8 cellular contexts compared by ENCODE assay signal in genomic region chr17:50056217-50056960, GRCh38. TPM values are rescaled to one million over a fixed set of nuclear protein-coding genes. Genes with fewer than 3 reads are reported as not detected.
DNase-seq lines count a peak whose midpoint lies in the region; ATAC-seq, FAIRE-seq and TF ChIP-seq lines count a peak whose summit lies in the region.

No MANE protein-coding gene starts in this region.

- H3K9ac ChIP-seq in trophoblast cell (ENCODE audit: low read length), result peak overlapping the region; percentile 68

- TF ChIP-seq CTCF in HL-60 (IDR thresholded peaks at IDR 0.05; ENCODE audit: insufficient read depth, low read length) (no peak), Peyer's patch (IDR thresholded peaks at IDR 0.05) (peak in 5 of 6 experiments; percentile 22 to 43 (median 27)), glutamatergic neuron (IDR thresholded peaks at IDR 0.05; ENCODE audit: partially characterized antibody, unreplicated experiment) (no peak)

- H3K4me1 ChIP-seq in Peyer's patch (peaks cover 0 to 69% (median 11%) of the 10 kb centered on the region in 4 donors), trophoblast cell (ENCODE audit: control insufficient read depth in 1 of 2, insufficient read depth in 2 of 2, low read length in 2 of 2) (peaks cover 56 to 59% of the 10 kb centered on the region in 2 experiments), urinary bladder (ENCODE audit: insufficient read depth) (peaks cover 4% of the 10 kb centered on the region)

- H2BK5ac ChIP-seq in trophoblast cell (ENCODE audit: low read depth, low read length, poor library complexity), result peak overlapping the region; percentile 52

- H4K91ac ChIP-seq in trophoblast cell (ENCODE audit: low read depth, low read length), result peak overlapping the region; percentile 78

- peak overlapping the region; percentile 77 for H3K4me2 ChIP-seq in trophoblast cell (ENCODE audit: low read length)

- H2AK5ac ChIP-seq in trophoblast cell (ENCODE audit: low read length), result peak overlapping the region; percentile 20

- H2BK120ac ChIP-seq in trophoblast cell (ENCODE audit: insufficient read depth, low read length, poor library complexity), result peak overlapping the region; percentile 70

- peaks cover 5% of the 10 kb centered on the region for H3K9me3 Mint-ChIP-seq in glutamatergic neuron (ENCODE audit: unreplicated experiment)

- no CpG with 5 or more reads among the region's 64 CpGs for WGBS in trophoblast cell (ENCODE audit: extremely low coverage, insufficient coverage, insufficient read length)
- under 1% methylated on average over 64 of the region's 64 CpGs for WGBS in urinary bladder

- no peak overlapping the region for H3K23ac ChIP-seq in trophoblast cell (ENCODE audit: low read length)

- no peaks in the 10 kb centered on the region for H3K36me3 Mint-ChIP-seq in glutamatergic neuron (ENCODE audit: unreplicated experiment)

- peaks cover 18% of the 10 kb centered on the region for H3K27me3 Mint-ChIP-seq in glutamatergic neuron (ENCODE audit: unreplicated experiment)

- H3K27ac ChIP-seq in HL-60 (replicated peaks) (no peak overlapping the region), Peyer's patch (peak overlapping the region; percentile 74 to 99 (median 90)), trophoblast cell (ENCODE audit: low read depth, low read length) (peak overlapping the region; percentile 78), urinary bladder (ENCODE audit: low read depth) (peak overlapping the region; percentile 91)

- H3K18ac ChIP-seq in trophoblast cell (ENCODE audit: low read length), result peak overlapping the region; percentile 73

- H3K4me1 Mint-ChIP-seq in glutamatergic neuron (ENCODE audit: low read depth, unreplicated experiment), result peaks cover 33% of the 10 kb centered on the region

- H3K79me1 ChIP-seq in trophoblast cell (ENCODE audit: low read length), result peaks cover 35% of the 10 kb centered on the region

- ATAC-seq in HG03571 (IDR thresholded peaks at IDR 0.05; ENCODE audit: unreplicated experiment), result no peak

- peak overlapping the region; percentile 51 for H4K8ac ChIP-seq in trophoblast cell (ENCODE audit: low read depth, low read length)

- H3K14ac ChIP-seq in trophoblast cell (ENCODE audit: low read length), result peak overlapping the region; percentile 72

- no peak for TF ChIP-seq POLR2A in GM12891 (IDR thresholded peaks at IDR 0.05; ENCODE audit: low read depth, low read length)
- peak in 1 of 2 donors; percentile 16 for TF ChIP-seq POLR2A in Peyer's patch (IDR thresholded peaks at IDR 0.05)

- H3K27me3 ChIP-seq in HL-60 (ENCODE audit: insufficient read depth, poor library complexity, severe bottlenecking), result peaks cover 62% of the 10 kb centered on the region
- no peaks in the 10 kb centered on the region for H3K27me3 ChIP-seq in Peyer's patch
- no peaks in the 10 kb centered on the region for H3K27me3 ChIP-seq in trophoblast cell (ENCODE audit: insufficient read depth, low read length)

- peak overlapping the region; percentile 38 for H3K4ac ChIP-seq in trophoblast cell (ENCODE audit: low read depth, low read length)

- peak overlapping the region; percentile 79 for H3K4me3 Mint-ChIP-seq in glutamatergic neuron (ENCODE audit: unreplicated experiment)

- H4K12ac ChIP-seq in trophoblast cell (ENCODE audit: low read depth, low read length), result peak overlapping the region; percentile 45

- peak; percentile 91 for FAIRE-seq in GM12891 (lab: Jason Lieb, UNC)

- H3K4me3 ChIP-seq in HL-60 (replicated peaks; ENCODE audit: insufficient read depth, low read length) (peak overlapping the region; percentile 22), Peyer's patch (peak overlapping the region; percentile 66 to 85 (median 76)), trophoblast cell (ENCODE audit: low read depth, low read length) (peak overlapping the region; percentile 80), urinary bladder (ENCODE audit: low read depth, low read length) (peak overlapping the region; percentile 83)

- H2BK12ac ChIP-seq in trophoblast cell (ENCODE audit: low read length), result peak overlapping the region; percentile 37

- DNase-seq in GM12891 (ENCODE audit: insufficient read length, low spot score) (peak; percentile 78), HL-60 (ENCODE audit: low read depth in 1 of 2, low spot score in 1 of 2) (peak in 1 of 2 experiments; percentile 26), Peyer's patch (peak; percentile 46 to 81 (median 80)), activated gamma-delta T cell (lab: John Stamatoyannopoulos, UW) (peak; percentile 23), glutamatergic neuron (peak; percentile 85), trophoblast cell (peak; percentile 89 to 91)

- H3K27ac Mint-ChIP-seq in glutamatergic neuron (ENCODE audit: unreplicated experiment), result no peak overlapping the region

- H2AFZ ChIP-seq in trophoblast cell (ENCODE audit: insufficient read depth, low read length, poor library complexity), result peak overlapping the region; percentile 56

- no peaks in the 10 kb centered on the region for H3K36me3 ChIP-seq in Peyer's patch
- peaks cover 2% of the 10 kb centered on the region in 2 experiments for H3K36me3 ChIP-seq in trophoblast cell (ENCODE audit: control insufficient read depth in 1 of 2, insufficient read depth in 2 of 2, low read length in 2 of 2)
- no peaks in the 10 kb centered on the region for H3K36me3 ChIP-seq in urinary bladder (ENCODE audit: insufficient read depth)

- peaks cover 18% of the 10 kb centered on the region for H3K79me2 ChIP-seq in trophoblast cell (ENCODE audit: control insufficient read depth, insufficient read depth, low read length, poor library complexity)

- H3K9me3 ChIP-seq in Peyer's patch (no peaks in the 10 kb centered on the region), trophoblast cell (ENCODE audit: insufficient read depth, low read depth, low read length) (no peaks in the 10 kb centered on the region)

TF ChIP-seq in GM12891, 5 proteins besides CTCF, POLR2A, EP300 and RAD21:
- TF ChIP-seq SPI1 (IDR thresholded peaks at IDR 0.05; ENCODE audit: low read depth, low read length) (peak; percentile 42), POU2F2 (IDR thresholded peaks at IDR 0.05; ENCODE audit: low read depth, low read length) (no peak)

RNA-seq across cellular contexts. Expression of gene ITGA3, which starts 0.5 kb away (rescaled TPM):
- 1.1 TPM for polyA plus RNA-seq in GM12891 (2012; ENCODE audit: low read depth, missing spikeins)
- total RNA-seq in Peyer's patch (100 to 1,000 TPM in 3 of 4 donors, 10 to 100 TPM in 1; 71.0 to 285 (median 247) TPM), glutamatergic neuron (ENCODE audit: unreplicated experiment) (13.2 TPM), urinary bladder (26.0 TPM)
- 63.3 and 65.7 TPM in 2 replicates for polyA plus RNA-seq in trophoblast cell (2013)
- 54.9 TPM for polyA plus RNA-seq in urinary bladder

RNA-seq across cellular contexts. Expression of gene PDK2, which starts 38.8 kb away (rescaled TPM):
- polyA plus RNA-seq in GM12891 (2012; ENCODE audit: low read depth, missing spikeins), result 8.8 TPM
- total RNA-seq in Peyer's patch (100 to 1,000 TPM in 3 of 4 donors, 10 to 100 TPM in 1; 23.1 to 283 (median 164) TPM), glutamatergic neuron (ENCODE audit: unreplicated experiment) (36.9 TPM), urinary bladder (15.9 TPM)
- polyA plus RNA-seq in trophoblast cell (2013), result 16.1 and 16.2 TPM in 2 replicates
- polyA plus RNA-seq in urinary bladder, result 55.0 TPM

Comparison
In these comparisons a context has a peak if more than half of its experiments do, and no peak if none do; other contexts are left out.
1. H3K4me3 ChIP-seq: peak in every context shown above with its lines; median percentile 83 in urinary bladder; 80 in trophoblast cell; 76 in Peyer's patch; 22 in HL-60.
2. CTCF ChIP-seq: peak in Peyer's patch (5 of 6); none in HL-60 (single experiment) and glutamatergic neuron (single experiment).